9 cellular contexts compared by ENCODE assay signal in genomic region chr20:63497946-63498935, GRCh38. TPM values are rescaled to one million over a fixed set of nuclear protein-coding genes. Genes with fewer than 3 reads are reported as not detected.
DNase-seq lines count a peak whose midpoint lies in the region; FAIRE-seq and TF ChIP-seq lines count a peak whose summit lies in the region.
"Had no signal": no experiment of that assay in that cellular context is flagged by ENCODE, and none has a peak within 500 bp of the region (broad histone marks: within the 10 kb centered on the region; RNA-seq: fewer than 3 reads in every experiment).

No MANE protein-coding gene starts in this region.

- H3K27me3 Mint-ChIP-seq in nephron progenitor cell (ENCODE audit: low read depth, poor library complexity) = peaks cover 69% of the 10 kb centered on the region

- no peaks in the 10 kb centered on the region for H3K9me3 ChIP-seq in breast epithelium

- in situ Hi-C loops in KBM-7 (cut with MboI; ENCODE audit: low pct_unique_long_range_greater_than_20kb, low sequenced_read_pairs) = no loop called here

- H3K9me3 Mint-ChIP-seq in nephron progenitor cell = no peaks in the 10 kb centered on the region

- peak; percentile 92 for FAIRE-seq in HTR-8/SVneo (lab: Jason Lieb, UNC)

- H3K36me3 ChIP-seq in breast epithelium = no peaks in the 10 kb centered on the region

- TF ChIP-seq POLR2A in breast epithelium (IDR thresholded peaks at IDR 0.05) = no peak

- H3K4me3 ChIP-seq in breast epithelium = peak overlapping the region in 2 of 3 donors; percentile 51 to 73

- intact Hi-C loops in breast epithelium (cut with DNase I; ENCODE audit: low total_unique reads) = no loop called here

- H3K27ac ChIP-seq in breast epithelium = no peak overlapping the region

- no peak overlapping the region for H3K27ac Mint-ChIP-seq in nephron progenitor cell

- no peak overlapping the region for H3K4me3 Mint-ChIP-seq in nephron progenitor cell

- H3K36me3 Mint-ChIP-seq in nephron progenitor cell (ENCODE audit: low read depth) = no peaks in the 10 kb centered on the region

- H3K4me1 Mint-ChIP-seq in nephron progenitor cell = peaks cover 6% of the 10 kb centered on the region

- peaks cover 0 to 10% of the 10 kb centered on the region in 2 donors for H3K4me1 ChIP-seq in breast epithelium

- TF ChIP-seq CTCF in breast epithelium (IDR thresholded peaks at IDR 0.05) = no peak
- no peak for TF ChIP-seq CTCF in nephron progenitor cell (IDR thresholded peaks at IDR 0.05)

- DNase-seq in AG08395 (ENCODE audit: low spot score) = peak; percentile 54
- no peak for DNase-seq in HTR-8/SVneo (ENCODE audit: insufficient read length, low spot score)
- DNase-seq in breast epithelium (ENCODE audit: low spot score in 2 of 2) = no peak
- DNase-seq in left kidney (ENCODE audit: low read depth, low spot score) = peak; percentile 62
- no peak for DNase-seq in nephron progenitor cell
- no peak for DNase-seq in activated CD8-positive, alpha-beta memory T cell treated with anti-CD3 and anti-CD28 coated beads, Interleukin-2, amount 50 U/mL, for 48 hours
- DNase-seq in KBM-7 = no peak
- no peak for DNase-seq in NCI-H510A (lab: John Stamatoyannopoulos, UW)

- peaks cover 7 to 72% of the 10 kb centered on the region in 2 donors for H3K27me3 ChIP-seq in breast epithelium

RNA-seq across cellular contexts. Expression of gene EEF1A2, which starts 0.6 kb away (rescaled TPM):
- total RNA-seq in breast epithelium = 10 to 100 TPM in 1 of 3 donors, 1 to 10 TPM in 1, under 1 TPM in 1; 0.48 to 20.6 (median 4.8) TPM

RNA-seq across cellular contexts. Expression of gene PPDPF, which starts 22.3 kb away (rescaled TPM):
- 100 to 1,000 TPM in 2 of 3 donors, 10 to 100 TPM in 1; 71.8 to 151 (median 133) TPM for total RNA-seq in breast epithelium

RNA-seq across cellular contexts. Expression of gene KCNQ2, which starts 25.8 kb away (rescaled TPM):
- not detected for total RNA-seq in breast epithelium
- total RNA-seq: dermis microvascular lymphatic vessel endothelial cell had no signal

RNA-seq across cellular contexts. Expression of gene PTK6, which starts 38.9 kb away (rescaled TPM):
- total RNA-seq in breast epithelium = 1 to 10 TPM in 1 of 3 donors, under 1 TPM in 2; 0.16 to 2.3 (median 0.88) TPM

RNA-seq across cellular contexts. Expression of gene SRMS, which starts 49.3 kb away (rescaled TPM):
- under 1 TPM in 2 of 3 donors, not detected in 1; 0.59 to 0.66 TPM for total RNA-seq in breast epithelium
- total RNA-seq: dermis microvascular lymphatic vessel endothelial cell had no signal

Comparison
In these comparisons a context has a peak if more than half of its experiments do, and no peak if none do; other contexts are left out.
1. DNase-seq: peak in AG08395 (single experiment) and left kidney (single experiment); none in HTR-8/SVneo (single experiment), breast epithelium (0 of 2), nephron progenitor cell (single experiment), activated CD8-positive, alpha-beta memory T cell treated with anti-CD3 and anti-CD28 coated beads, Interleukin-2, amount 50 U/mL, for 48 hours (single experiment), KBM-7 (single experiment) and NCI-H510A (single experiment).